In genomic region chr1:171606402-171606941, GRCh38 we compare ENCODE assay signal across 13 cellular contexts. TPM values are rescaled to one million over a fixed set of nuclear protein-coding genes. Genes with fewer than 3 reads are reported as not detected.
A peak's percentile ranks its signal among the peaks of the same experiment; 100 is the strongest.
DNase-seq lines count a peak whose midpoint lies in the region; ATAC-seq and TF ChIP-seq lines count a peak whose summit lies in the region.
"Had no signal": no experiment of that assay in that cellular context is flagged by ENCODE, and none has a peak within 500 bp of the region (broad histone marks: within the 10 kb centered on the region; RNA-seq: fewer than 3 reads in every experiment).

No MANE protein-coding gene starts in this region.

- ATAC-seq in GM18498 (IDR thresholded peaks at IDR 0.05; ENCODE audit: unreplicated experiment): peak; percentile 50
- peak; percentile 48 for ATAC-seq in GM21619 (IDR thresholded peaks at IDR 0.05; ENCODE audit: unreplicated experiment)
- ATAC-seq in HG03571 (IDR thresholded peaks at IDR 0.05; ENCODE audit: unreplicated experiment): peak; percentile 66
- ATAC-seq: gastrocnemius medialis had no signal

- H3K4me3 Mint-ChIP-seq in progenitor cell of endocrine pancreas (ENCODE audit: low read depth): no peak overlapping the region

- H3K27ac Mint-ChIP-seq in progenitor cell of endocrine pancreas: no peak overlapping the region

- H3K27me3 Mint-ChIP-seq in progenitor cell of endocrine pancreas: no peaks in the 10 kb centered on the region

- H3K36me3 Mint-ChIP-seq in progenitor cell of endocrine pancreas (ENCODE audit: insufficient read depth): no peaks in the 10 kb centered on the region

- DNase-seq in medulla oblongata (ENCODE audit: extremely low spot score): peak; percentile 82
- no peak for DNase-seq in DMS153 treated with DMSO at 0.1 percent for 48 hours (lab: John Stamatoyannopoulos, UW; ENCODE audit: unreplicated experiment)
- DNase-seq in NCI-H345 treated with DMSO at 0.1 percent for 48 hours (lab: John Stamatoyannopoulos, UW; ENCODE audit: unreplicated experiment): no peak
- DNase-seq in progenitor cell of endocrine pancreas (ENCODE audit: low spot score, unreplicated experiment): no peak
- no peak for DNase-seq in HT-29 (ENCODE audit: low spot score)
- DNase-seq: ACHN; activated CD4-positive, alpha-beta T cell treated with anti-CD3 and anti-CD28 coated beads for 4 hours; gastrocnemius medialis; NCI-H1694 had no signal

- TF ChIP-seq CTCF in progenitor cell of endocrine pancreas (IDR thresholded peaks at IDR 0.05; ENCODE audit: unreplicated experiment): no peak

- peaks cover 6% of the 10 kb centered on the region for H3K4me1 Mint-ChIP-seq in progenitor cell of endocrine pancreas (ENCODE audit: low read depth)

- no peaks in the 10 kb centered on the region for H3K9me3 Mint-ChIP-seq in progenitor cell of endocrine pancreas (ENCODE audit: low read depth)

RNA-seq across cellular contexts. Expression of gene MYOCOS, which starts 15.6 kb away (rescaled TPM):
- total RNA-seq in progenitor cell of endocrine pancreas: not detected in 2 replicates
- total RNA-seq in HT-29 (2014; rRNA removed; shearing (Covaris generic)): not detected in 2 replicates
- total RNA-seq: ureter had no signal

RNA-seq across cellular contexts. Expression of gene MYOC, which starts 46.0 kb away (rescaled TPM):
- total RNA-seq in progenitor cell of endocrine pancreas: not detected in 2 replicates
- total RNA-seq in HT-29 (2014; rRNA removed; shearing (Covaris generic)): not detected in 2 replicates
